Comparison of ENCODE assay signal across 2 cellular contexts in the genomic region with DNA sequence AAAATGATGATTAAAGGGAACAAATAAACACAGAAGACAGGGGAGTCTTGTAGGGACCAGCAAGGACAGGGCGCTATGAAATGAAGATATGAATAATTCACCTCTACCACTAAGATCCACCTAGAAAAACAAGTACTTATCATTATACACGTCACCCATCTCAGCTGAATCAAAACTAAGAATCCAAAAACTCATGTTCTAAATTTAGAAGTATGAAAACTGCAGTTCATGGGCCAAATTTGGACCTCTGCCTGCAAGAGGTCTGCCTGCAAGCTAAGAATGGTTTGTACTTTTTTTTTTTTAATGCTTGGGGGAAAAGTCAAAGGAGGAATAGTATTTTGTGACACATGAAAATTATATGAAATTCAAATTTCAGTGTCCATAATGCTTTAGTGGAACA.
TF ChIP-seq lines count a peak whose summit lies in the region.

No MANE protein-coding gene starts in this region.

TF ChIP-seq in IMR-90, 13 proteins besides CTCF, POLR2A, EP300 and RAD21:
- no peak for TF ChIP-seq MAZ (IDR thresholded peaks at IDR 0.05; ENCODE audit: borderline replicate concordance, low read depth, low read length)
- no peak for TF ChIP-seq RFX5 (IDR thresholded peaks at IDR 0.05; ENCODE audit: low read depth, low read length)
- TF ChIP-seq, protein P1, sequence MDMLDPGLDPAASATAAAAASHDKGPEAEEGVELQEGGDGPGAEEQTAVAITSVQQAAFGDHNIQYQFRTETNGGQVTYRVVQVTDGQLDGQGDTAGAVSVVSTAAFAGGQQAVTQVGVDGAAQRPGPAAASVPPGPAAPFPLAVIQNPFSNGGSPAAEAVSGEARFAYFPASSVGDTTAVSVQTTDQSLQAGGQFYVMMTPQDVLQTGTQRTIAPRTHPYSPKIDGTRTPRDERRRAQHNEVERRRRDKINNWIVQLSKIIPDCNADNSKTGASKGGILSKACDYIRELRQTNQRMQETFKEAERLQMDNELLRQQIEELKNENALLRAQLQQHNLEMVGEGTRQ (IDR thresholded peaks at IDR 0.05; ENCODE audit: low read depth, low read length): no peak
- no peak for TF ChIP-seq CHD1 (IDR thresholded peaks at IDR 0.05; ENCODE audit: low read depth, low read length)
- TF ChIP-seq CEBPB (IDR thresholded peaks at IDR 0.05; ENCODE audit: low read depth, low read length): no peak
- no peak for TF ChIP-seq RCOR1 (IDR thresholded peaks at IDR 0.05; ENCODE audit: insufficient replicate concordance, low read length)
- TF ChIP-seq SMC3 (IDR thresholded peaks at IDR 0.05; ENCODE audit: low read depth, low read length): no peak
- no peak for TF ChIP-seq NFE2L2 (IDR thresholded peaks at IDR 0.05; ENCODE audit: low read depth, low read length)
- no peak for TF ChIP-seq MAFK (IDR thresholded peaks at IDR 0.05; ENCODE audit: low read depth, low read length)
- TF ChIP-seq, protein P2, sequence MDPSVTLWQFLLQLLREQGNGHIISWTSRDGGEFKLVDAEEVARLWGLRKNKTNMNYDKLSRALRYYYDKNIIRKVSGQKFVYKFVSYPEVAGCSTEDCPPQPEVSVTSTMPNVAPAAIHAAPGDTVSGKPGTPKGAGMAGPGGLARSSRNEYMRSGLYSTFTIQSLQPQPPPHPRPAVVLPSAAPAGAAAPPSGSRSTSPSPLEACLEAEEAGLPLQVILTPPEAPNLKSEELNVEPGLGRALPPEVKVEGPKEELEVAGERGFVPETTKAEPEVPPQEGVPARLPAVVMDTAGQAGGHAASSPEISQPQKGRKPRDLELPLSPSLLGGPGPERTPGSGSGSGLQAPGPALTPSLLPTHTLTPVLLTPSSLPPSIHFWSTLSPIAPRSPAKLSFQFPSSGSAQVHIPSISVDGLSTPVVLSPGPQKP (IDR thresholded peaks at IDR 0.05; ENCODE audit: borderline replicate concordance, low read depth, low read length): no peak
- TF ChIP-seq MXI1 (IDR thresholded peaks at IDR 0.05; ENCODE audit: borderline replicate concordance, low read depth, low read length): no peak
- TF ChIP-seq BHLHE40 (IDR thresholded peaks at IDR 0.05; ENCODE audit: low read depth, low read length): no peak
- no peak for TF ChIP-seq FOS (IDR thresholded peaks at IDR 0.05; ENCODE audit: low read depth, low read length)

TF ChIP-seq in GM23338, 12 proteins besides CTCF, POLR2A, EP300 and RAD21:
- TF ChIP-seq, protein P3, sequence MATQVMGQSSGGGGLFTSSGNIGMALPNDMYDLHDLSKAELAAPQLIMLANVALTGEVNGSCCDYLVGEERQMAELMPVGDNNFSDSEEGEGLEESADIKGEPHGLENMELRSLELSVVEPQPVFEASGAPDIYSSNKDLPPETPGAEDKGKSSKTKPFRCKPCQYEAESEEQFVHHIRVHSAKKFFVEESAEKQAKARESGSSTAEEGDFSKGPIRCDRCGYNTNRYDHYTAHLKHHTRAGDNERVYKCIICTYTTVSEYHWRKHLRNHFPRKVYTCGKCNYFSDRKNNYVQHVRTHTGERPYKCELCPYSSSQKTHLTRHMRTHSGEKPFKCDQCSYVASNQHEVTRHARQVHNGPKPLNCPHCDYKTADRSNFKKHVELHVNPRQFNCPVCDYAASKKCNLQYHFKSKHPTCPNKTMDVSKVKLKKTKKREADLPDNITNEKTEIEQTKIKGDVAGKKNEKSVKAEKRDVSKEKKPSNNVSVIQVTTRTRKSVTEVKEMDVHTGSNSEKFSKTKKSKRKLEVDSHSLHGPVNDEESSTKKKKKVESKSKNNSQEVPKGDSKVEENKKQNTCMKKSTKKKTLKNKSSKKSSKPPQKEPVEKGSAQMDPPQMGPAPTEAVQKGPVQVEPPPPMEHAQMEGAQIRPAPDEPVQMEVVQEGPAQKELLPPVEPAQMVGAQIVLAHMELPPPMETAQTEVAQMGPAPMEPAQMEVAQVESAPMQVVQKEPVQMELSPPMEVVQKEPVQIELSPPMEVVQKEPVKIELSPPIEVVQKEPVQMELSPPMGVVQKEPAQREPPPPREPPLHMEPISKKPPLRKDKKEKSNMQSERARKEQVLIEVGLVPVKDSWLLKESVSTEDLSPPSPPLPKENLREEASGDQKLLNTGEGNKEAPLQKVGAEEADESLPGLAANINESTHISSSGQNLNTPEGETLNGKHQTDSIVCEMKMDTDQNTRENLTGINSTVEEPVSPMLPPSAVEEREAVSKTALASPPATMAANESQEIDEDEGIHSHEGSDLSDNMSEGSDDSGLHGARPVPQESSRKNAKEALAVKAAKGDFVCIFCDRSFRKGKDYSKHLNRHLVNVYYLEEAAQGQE (IDR thresholded peaks at IDR 0.05; ENCODE audit: unreplicated experiment): no peak
- TF ChIP-seq NANOG (IDR thresholded peaks at IDR 0.05; ENCODE audit: borderline replicate concordance): no peak
- TF ChIP-seq CREB1 (CRISPR knock-in tag; IDR thresholded peaks at IDR 0.05; ENCODE audit: low read depth): no peak
- no peak for TF ChIP-seq STAT1 (IDR thresholded peaks at IDR 0.05; ENCODE audit: unreplicated experiment)
